ENCODE assay signal across 25 cellular contexts in genomic region chr6:165090206-165090605, GRCh38.
DNase-seq lines count a peak whose midpoint lies in the region; ATAC-seq and TF ChIP-seq lines count a peak whose summit lies in the region.
"Had no signal": no experiment of that assay in that cellular context is flagged by ENCODE, and none has a peak within 500 bp of the region (broad histone marks: within the 10 kb centered on the region; RNA-seq: fewer than 3 reads in every experiment).

No MANE protein-coding gene starts in this region.

- peak; percentile 78 for DNase-seq in DMS153 (lab: John Stamatoyannopoulos, UW)
- no peak for DNase-seq in IMR-90
- peak; percentile 40 for DNase-seq in left kidney (ENCODE audit: low read depth, low spot score)
- DNase-seq in osteoblast (ENCODE audit: insufficient read length, low spot score, missing footprints): no peak
- DNase-seq in mucosa of gallbladder (ENCODE audit: low spot score): no peak
- DNase-seq in A172 (ENCODE audit: low spot score): no peak
- no peak for DNase-seq in activated naive CD4-positive, alpha-beta T cell treated with anti-CD3 and anti-CD28 coated beads, Interleukin-2, amount 50 U/mL, for 16 hours
- DNase-seq: CD8-positive, alpha-beta memory T cell; DMS 273 treated with DMSO at 0.1 percent for 48 hours; DND-41; Kasumi-1; NCI-H1092 treated with DMSO at 0.1 percent for 48 hours; NCI-H1436; NCI-H187; NCI-H2081 treated with DMSO at 0.1 percent for 48 hours; NCI-H2171 treated with DMSO at 0.1 percent for 48 hours; NCI-H524; NCI-H82; NK-92 treated with Interleukin-12 subunit alpha and Interleukin-12 subunit beta, amount 100 ng/mL, for 24 hours; PC-9 had no signal

- TF ChIP-seq CTCF in IMR-90 (conservative IDR thresholded peaks at IDR 0.05; ENCODE audit: low read depth, low read length) (no peak), osteoblast (IDR thresholded peaks at IDR 0.05; ENCODE audit: extremely low read depth, low read depth, low read length) (no peak)

- H3K4me1 ChIP-seq in IMR-90 (ENCODE audit: control insufficient read depth, insufficient read depth, low read length) (no peaks in the 10 kb centered on the region), osteoblast (ENCODE audit: insufficient read depth, low read length) (no peaks in the 10 kb centered on the region)

- H3K14ac ChIP-seq in IMR-90 (replicated peaks; ENCODE audit: low read depth, low read length): no peak overlapping the region

- no peak overlapping the region for H2BK120ac ChIP-seq in IMR-90 (ENCODE audit: low read depth, low read length)

- no peak overlapping the region for H2BK5ac ChIP-seq in IMR-90 (ENCODE audit: low read depth, low read length, poor library complexity, severe bottlenecking)

- H3K9me1 ChIP-seq in IMR-90 (ENCODE audit: insufficient read depth, low read length): no peaks in the 10 kb centered on the region

- H3K36me3 ChIP-seq in IMR-90 (ENCODE audit: control insufficient read depth, insufficient read depth, low read length) (no peaks in the 10 kb centered on the region), osteoblast (ENCODE audit: insufficient read depth, low read length) (no peaks in the 10 kb centered on the region)

- H3K27me3 ChIP-seq in IMR-90 (ENCODE audit: control insufficient read depth, insufficient read depth, low read length) (no peaks in the 10 kb centered on the region), osteoblast (ENCODE audit: insufficient read depth, low read length) (no peaks in the 10 kb centered on the region)

- no peak overlapping the region for H2BK15ac ChIP-seq in IMR-90 (ENCODE audit: low read depth, low read length)

- CTCF ChIA-PET in IMR-90 (lab: Yijun Ruan, JAX): no interaction called here

- no peak overlapping the region for H2AK9ac ChIP-seq in IMR-90 (replicated peaks; ENCODE audit: low read depth, low read length, poor library complexity)

- POLR2A ChIA-PET in IMR-90 (lab: Charles Lee; ENCODE audit: unreplicated experiment): no interaction called here

- H3K18ac ChIP-seq in IMR-90 (ENCODE audit: low read depth, low read length): no peak overlapping the region

- no peak overlapping the region for H3K4me3 ChIP-seq in IMR-90 (ENCODE audit: insufficient read depth, low read depth, low read length)
- H3K4me3 ChIP-seq in osteoblast (ENCODE audit: insufficient read depth, low read length): no peak overlapping the region
- H3K4me3 ChIP-seq: A549, GM23338, PC-9 had no signal

- H3K23ac ChIP-seq in IMR-90 (ENCODE audit: low read depth, low read length): no peak overlapping the region

- H2AFZ ChIP-seq in IMR-90 (replicated peaks; ENCODE audit: low read length, poor library complexity) (no peak overlapping the region), osteoblast (ENCODE audit: low read length) (peak overlapping the region; percentile 70)
- H2AFZ ChIP-seq: GM23338, PC-9 had no signal

- H3K4ac ChIP-seq in IMR-90 (ENCODE audit: low read depth, low read length): no peak overlapping the region

- no peak overlapping the region for H3K56ac ChIP-seq in IMR-90 (ENCODE audit: extremely low read depth, insufficient read depth, low read length)

- no peak overlapping the region for H4K91ac ChIP-seq in IMR-90 (ENCODE audit: insufficient read depth, low read depth, low read length)

- dilution Hi-C loops in IMR-90 (cut with HindIII; ENCODE audit: low sequenced_read_pairs, unreplicated experiment): no loop called here

- no TSS peak for BruUV-seq in IMR-90 (replicated peaks; lab: Mats Ljungman, UMichigan)

- no peak overlapping the region for H3K27ac ChIP-seq in IMR-90 (ENCODE audit: insufficient read depth, low read length)
- no peak overlapping the region for H3K27ac ChIP-seq in osteoblast (ENCODE audit: low read depth, low read length)
- H3K27ac ChIP-seq: A549, PC-9 had no signal

- in situ Hi-C loops in IMR-90 (cut with MboI; ENCODE audit: low sequenced_read_pairs): no loop called here

- no peak overlapping the region for H4K8ac ChIP-seq in IMR-90 (ENCODE audit: low read depth in 2 of 2, low read length in 2 of 2)

- no peak for TF ChIP-seq POLR2A in IMR-90 (IDR thresholded peaks at IDR 0.05; ENCODE audit: low read depth, low read length)

- H4K20me1 ChIP-seq in IMR-90 (ENCODE audit: insufficient read depth, low read length) (no peaks in the 10 kb centered on the region), osteoblast (ENCODE audit: insufficient read depth, low read length) (no peaks in the 10 kb centered on the region)

- H3K9me3 ChIP-seq in IMR-90 (ENCODE audit: control insufficient read depth, insufficient read depth, low read length): peaks cover 18% of the 10 kb centered on the region
- H3K9me3 ChIP-seq in osteoblast (ENCODE audit: low read depth, low read length): no peaks in the 10 kb centered on the region
- H3K9me3 ChIP-seq: A549 had no signal

- no peaks in the 10 kb centered on the region for H3K79me1 ChIP-seq in IMR-90 (ENCODE audit: low read depth in 1 of 2, low read length in 2 of 2)

- no peak for TF ChIP-seq RAD21 in IMR-90 (IDR thresholded peaks at IDR 0.05; ENCODE audit: low read length)

- H3K4me2 ChIP-seq in IMR-90 (ENCODE audit: low read depth, low read length) (no peak overlapping the region), osteoblast (ENCODE audit: insufficient read depth, low read length) (no peak overlapping the region)
- H3K4me2 ChIP-seq: A549, GM23338, PC-9 had no signal

- H2AK5ac ChIP-seq in IMR-90 (ENCODE audit: low read depth, low read length): no peak overlapping the region

- no peak overlapping the region for H3K9ac ChIP-seq in IMR-90 (ENCODE audit: low read depth, low read length)

- no peak overlapping the region for H4K5ac ChIP-seq in IMR-90 (ENCODE audit: low read depth, low read length)

- WGBS in IMR-90 (ENCODE audit: extremely low coverage in 2 of 2, insufficient read length in 1 of 2), 2 experiments: no CpG with 5 or more reads among the region's 8 CpGs

- H2BK20ac ChIP-seq in IMR-90 (ENCODE audit: low read depth, low read length): no peak overlapping the region

- intact Hi-C loops in IMR-90 (cut with micrococcal nuclease): no loop called here

- no peaks in the 10 kb centered on the region for H3K79me2 ChIP-seq in osteoblast (ENCODE audit: insufficient read depth, low read length)

- ATAC-seq in IMR-90 (ENCODE audit: low read depth) (peak; percentile 37; the same call in 1 of the 2 replicates), GM21786 (IDR thresholded peaks at IDR 0.05; ENCODE audit: unreplicated experiment) (no peak)
- ATAC-seq: A549, GM23338, HCT116, Right ventricle myocardium inferior had no signal

TF ChIP-seq in IMR-90, 13 proteins besides CTCF, POLR2A, EP300 and RAD21:
- TF ChIP-seq NFE2L2 (IDR thresholded peaks at IDR 0.05; ENCODE audit: low read depth, low read length) (no peak), CEBPB (IDR thresholded peaks at IDR 0.05; ENCODE audit: low read depth, low read length) (no peak)
- TF ChIP-seq, protein P1, sequence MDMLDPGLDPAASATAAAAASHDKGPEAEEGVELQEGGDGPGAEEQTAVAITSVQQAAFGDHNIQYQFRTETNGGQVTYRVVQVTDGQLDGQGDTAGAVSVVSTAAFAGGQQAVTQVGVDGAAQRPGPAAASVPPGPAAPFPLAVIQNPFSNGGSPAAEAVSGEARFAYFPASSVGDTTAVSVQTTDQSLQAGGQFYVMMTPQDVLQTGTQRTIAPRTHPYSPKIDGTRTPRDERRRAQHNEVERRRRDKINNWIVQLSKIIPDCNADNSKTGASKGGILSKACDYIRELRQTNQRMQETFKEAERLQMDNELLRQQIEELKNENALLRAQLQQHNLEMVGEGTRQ (IDR thresholded peaks at IDR 0.05; ENCODE audit: low read depth, low read length): no peak

Comparison
In these comparisons a context has a peak if more than half of its experiments do, and no peak if none do; other contexts are left out.
1. DNase-seq: peak in DMS153 (single experiment) and left kidney (single experiment); none in IMR-90 (single experiment), osteoblast (single experiment), mucosa of gallbladder (single experiment), A172 (single experiment) and activated naive CD4-positive, alpha-beta T cell treated with anti-CD3 and anti-CD28 coated beads, Interleukin-2, amount 50 U/mL, for 16 hours (single experiment).